2 cellular contexts compared by ENCODE assay signal in the genomic region with DNA sequence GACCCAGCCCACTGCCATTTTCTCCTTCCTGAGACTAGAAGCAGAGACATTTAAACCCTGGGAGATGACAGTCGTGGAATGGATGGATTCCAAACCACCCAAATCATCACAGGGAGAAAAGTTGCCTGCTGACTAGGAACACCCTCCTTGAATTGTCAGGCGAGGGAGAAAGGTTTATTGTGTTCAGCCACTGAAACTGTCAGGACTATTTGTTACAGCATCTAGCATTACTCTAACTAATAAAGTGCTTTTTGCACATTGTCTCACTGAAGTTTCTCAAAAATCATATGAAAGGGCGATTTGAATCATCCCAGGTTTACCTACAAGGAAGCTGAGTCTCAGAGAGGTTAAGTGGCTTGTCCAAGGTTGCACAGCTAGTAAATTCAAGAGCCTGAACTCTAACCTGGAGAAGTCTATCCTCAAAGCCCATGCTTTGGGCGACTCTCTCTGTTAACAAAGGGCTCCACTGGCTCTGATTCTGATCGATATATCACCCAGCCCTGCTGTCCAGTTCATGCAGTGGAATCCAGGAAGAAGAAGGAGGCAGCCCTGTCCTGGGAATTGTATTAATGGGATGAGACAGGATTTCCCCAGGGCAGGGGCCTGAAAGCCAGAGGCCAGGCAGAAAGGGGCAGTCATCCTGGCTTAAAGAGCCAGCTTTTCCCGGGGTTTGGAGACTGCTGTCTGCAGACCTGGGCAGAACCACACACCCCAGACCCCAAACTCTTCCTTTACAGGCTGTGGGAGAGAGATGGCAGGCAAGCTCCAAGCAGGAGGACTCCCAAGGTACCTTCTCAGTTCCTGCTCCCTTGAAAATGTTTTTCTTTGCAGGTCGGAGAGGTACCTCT.
TF ChIP-seq lines count a peak whose summit lies in the region.

No MANE protein-coding gene starts in this region.

TF ChIP-seq in K562, 482 proteins besides CTCF, POLR2A, EP300 and RAD21:
- TF ChIP-seq PKNOX1 (IDR thresholded peaks at IDR 0.05) (no peak), RBM25 (IDR thresholded peaks at IDR 0.05; ENCODE audit: low read depth, low read length, severe bottlenecking) (peak; percentile 5)

TF ChIP-seq in neural cell, 6 proteins besides CTCF, POLR2A, EP300 and RAD21 (continued from another document):
- TF ChIP-seq, protein P1, sequence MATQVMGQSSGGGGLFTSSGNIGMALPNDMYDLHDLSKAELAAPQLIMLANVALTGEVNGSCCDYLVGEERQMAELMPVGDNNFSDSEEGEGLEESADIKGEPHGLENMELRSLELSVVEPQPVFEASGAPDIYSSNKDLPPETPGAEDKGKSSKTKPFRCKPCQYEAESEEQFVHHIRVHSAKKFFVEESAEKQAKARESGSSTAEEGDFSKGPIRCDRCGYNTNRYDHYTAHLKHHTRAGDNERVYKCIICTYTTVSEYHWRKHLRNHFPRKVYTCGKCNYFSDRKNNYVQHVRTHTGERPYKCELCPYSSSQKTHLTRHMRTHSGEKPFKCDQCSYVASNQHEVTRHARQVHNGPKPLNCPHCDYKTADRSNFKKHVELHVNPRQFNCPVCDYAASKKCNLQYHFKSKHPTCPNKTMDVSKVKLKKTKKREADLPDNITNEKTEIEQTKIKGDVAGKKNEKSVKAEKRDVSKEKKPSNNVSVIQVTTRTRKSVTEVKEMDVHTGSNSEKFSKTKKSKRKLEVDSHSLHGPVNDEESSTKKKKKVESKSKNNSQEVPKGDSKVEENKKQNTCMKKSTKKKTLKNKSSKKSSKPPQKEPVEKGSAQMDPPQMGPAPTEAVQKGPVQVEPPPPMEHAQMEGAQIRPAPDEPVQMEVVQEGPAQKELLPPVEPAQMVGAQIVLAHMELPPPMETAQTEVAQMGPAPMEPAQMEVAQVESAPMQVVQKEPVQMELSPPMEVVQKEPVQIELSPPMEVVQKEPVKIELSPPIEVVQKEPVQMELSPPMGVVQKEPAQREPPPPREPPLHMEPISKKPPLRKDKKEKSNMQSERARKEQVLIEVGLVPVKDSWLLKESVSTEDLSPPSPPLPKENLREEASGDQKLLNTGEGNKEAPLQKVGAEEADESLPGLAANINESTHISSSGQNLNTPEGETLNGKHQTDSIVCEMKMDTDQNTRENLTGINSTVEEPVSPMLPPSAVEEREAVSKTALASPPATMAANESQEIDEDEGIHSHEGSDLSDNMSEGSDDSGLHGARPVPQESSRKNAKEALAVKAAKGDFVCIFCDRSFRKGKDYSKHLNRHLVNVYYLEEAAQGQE (IDR thresholded peaks at IDR 0.05; ENCODE audit: borderline replicate concordance), result no peak
- TF ChIP-seq EZH2 (IDR thresholded peaks at IDR 0.05; ENCODE audit: borderline replicate concordance, insufficient read depth, low read length, poor library complexity, severe bottlenecking), result no peak
- no peak for TF ChIP-seq MXI1 (conservative IDR thresholded peaks at IDR 0.05; ENCODE audit: poor library complexity, severe bottlenecking)
- TF ChIP-seq TAF1 (IDR thresholded peaks at IDR 0.05; ENCODE audit: low read depth), result no peak
- TF ChIP-seq SMC3 (conservative IDR thresholded peaks at IDR 0.05; ENCODE audit: poor library complexity), result no peak
